In genomic region chrX:22541926-22542325, GRCh38 we compare ENCODE assay signal across 18 cellular contexts.
DNase-seq lines count a peak whose midpoint lies in the region; ATAC-seq, FAIRE-seq and TF ChIP-seq lines count a peak whose summit lies in the region.
"Had no signal": no experiment of that assay in that cellular context is flagged by ENCODE, and none has a peak within 500 bp of the region (broad histone marks: within the 10 kb centered on the region; RNA-seq: fewer than 3 reads in every experiment).

No MANE protein-coding gene starts in this region.

- intact Hi-C loops in body of pancreas (cut with DNase I) = no loop called here

- TF ChIP-seq CTCF in fibroblast of the aortic adventitia (IDR thresholded peaks at IDR 0.05; ENCODE audit: insufficient read depth, low read length) = no peak
- no peak for TF ChIP-seq CTCF in body of pancreas (IDR thresholded peaks at IDR 0.05)

- no peaks in the 10 kb centered on the region for H3K9me3 ChIP-seq in body of pancreas
- H3K9me3 ChIP-seq: A549, HAP-1 had no signal

- 46 to 55% methylated on average over 5 of the region's 5 CpGs for WGBS in body of pancreas, 2 donors

- peak; percentile 54 for FAIRE-seq in HTR-8/SVneo (lab: Jason Lieb, UNC)
- FAIRE-seq: GM12892, GM19239, H1 had no signal

- H3K27me3 ChIP-seq in body of pancreas = no peaks in the 10 kb centered on the region

- in situ Hi-C loops in Caki2 (cut with HindIII; ENCODE audit: low pct_unique_long_range_greater_than_20kb, low sequenced_read_pairs) = no loop called here

- no peak for TF ChIP-seq POLR2A in body of pancreas (IDR thresholded peaks at IDR 0.05)

- H3K36me3 ChIP-seq in body of pancreas (replicated peaks in 1 of 2; ENCODE audit: insufficient read depth in 1 of 2, low read depth in 2 of 2) = no peaks in the 10 kb centered on the region
- H3K36me3 ChIP-seq: HAP-1 had no signal

- ATAC-seq in body of pancreas = no peak
- no peak for ATAC-seq in GM21515 (IDR thresholded peaks at IDR 0.05; ENCODE audit: unreplicated experiment)
- no peak for ATAC-seq in HG02938 (IDR thresholded peaks at IDR 0.05; ENCODE audit: unreplicated experiment)
- ATAC-seq: A549 had no signal

- no peak overlapping the region for H3K27ac ChIP-seq in body of pancreas
- H3K27ac ChIP-seq: A549 had no signal

- H3K4me1 ChIP-seq in body of pancreas = no peaks in the 10 kb centered on the region
- H3K4me1 ChIP-seq: A549, HAP-1 had no signal

- no peak overlapping the region for H3K4me3 ChIP-seq in fibroblast of the aortic adventitia (ENCODE audit: low read depth, low read length)
- no peak overlapping the region for H3K4me3 ChIP-seq in body of pancreas
- H3K4me3 ChIP-seq: A549, HAP-1 had no signal

- DNase-seq in Caki2 (ENCODE audit: low read depth) (peak; percentile 51), HTR-8/SVneo (ENCODE audit: insufficient read length, low spot score) (no peak), fibroblast of the aortic adventitia (ENCODE audit: low read depth) (peak; percentile 19), germinal center (ENCODE audit: low spot score) (no peak), body of pancreas (no peak)
- DNase-seq: Calu3; CD4-positive, CD25-positive, alpha-beta regulatory T cell; DMS 273 treated with DMSO at 0.1 percent for 48 hours; DMS79; GDM1; KG1 had no signal

Comparison
In these comparisons a context has a peak if more than half of its experiments do, and no peak if none do; other contexts are left out.
1. DNase-seq: peak in Caki2 (single experiment) and fibroblast of the aortic adventitia (single experiment); none in HTR-8/SVneo (single experiment), germinal center (single experiment) and body of pancreas (0 of 4).